Comparison of ENCODE assay signal across 13 cellular contexts in the genomic region with DNA sequence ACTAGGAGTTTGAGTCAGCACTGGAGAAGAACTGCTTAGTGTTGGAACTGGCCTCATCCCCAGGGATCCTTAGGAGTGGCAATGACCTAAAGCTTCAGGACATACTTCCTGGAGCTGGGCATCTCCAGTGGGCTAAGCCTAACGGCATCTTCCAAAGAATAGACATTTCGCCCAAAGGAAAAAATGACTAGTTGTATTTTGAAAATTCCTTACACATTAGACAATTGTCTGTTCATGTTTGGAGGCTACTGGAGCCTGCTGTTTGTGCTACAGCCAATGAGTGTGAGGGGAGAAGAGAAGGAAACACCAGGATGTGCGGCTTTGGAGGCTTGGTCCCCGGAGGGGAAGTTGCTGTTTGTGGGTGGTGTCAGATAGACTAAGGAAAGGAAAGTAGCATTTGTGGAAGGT.
DNase-seq lines count a peak whose midpoint lies in the region; ATAC-seq and TF ChIP-seq lines count a peak whose summit lies in the region.
"Had no signal": no experiment of that assay in that cellular context is flagged by ENCODE, and none has a peak within 500 bp of the region (broad histone marks: within the 10 kb centered on the region; RNA-seq: fewer than 3 reads in every experiment).

No MANE protein-coding gene starts in this region.

- H3K9ac ChIP-seq in PC-3 (ENCODE audit: low read length): no peak overlapping the region

- H3K36me3 ChIP-seq in A673 (ENCODE audit: insufficient read depth, low read length, poor library complexity, severe bottlenecking) (no peaks in the 10 kb centered on the region), PC-3 (ENCODE audit: low read depth, low read length) (no peaks in the 10 kb centered on the region)
- H3K36me3 ChIP-seq: thoracic aorta had no signal

- H3K27me3 ChIP-seq in A673 (replicated peaks; ENCODE audit: insufficient read depth, low read depth, low read length, poor library complexity) (no peaks in the 10 kb centered on the region), PC-3 (ENCODE audit: low read length) (peaks cover 12% of the 10 kb centered on the region; the same call in 1 of the 2 replicates)

- BruUV-seq in A673 (replicated peaks; lab: Mats Ljungman, UMichigan): no TSS peak
- BruUV-seq in PC-3 (replicated peaks; lab: Mats Ljungman, UMichigan): no TSS peak

- H3K9me3 ChIP-seq in A673 (ENCODE audit: low read depth, low read length, poor library complexity, severe bottlenecking) (no peaks in the 10 kb centered on the region), PC-3 (ENCODE audit: low read length) (no peaks in the 10 kb centered on the region)
- H3K9me3 ChIP-seq: thoracic aorta had no signal

- no peak overlapping the region for H3K4me2 ChIP-seq in PC-3 (ENCODE audit: low read length)

- H3K79me2 ChIP-seq in PC-3 (ENCODE audit: low read length): no peaks in the 10 kb centered on the region

- no peaks in the 10 kb centered on the region for H4K20me1 ChIP-seq in PC-3 (ENCODE audit: low read length)

- no peaks in the 10 kb centered on the region for H3F3A ChIP-seq in PC-3 (ENCODE audit: low read length, unreplicated experiment)

- intact Hi-C loops in A673 (cut with micrococcal nuclease; ENCODE audit: unreplicated experiment) (no loop called here), PC-3 (cut with micrococcal nuclease) (no loop called here)

- POLR2A ChIA-PET in A673 (lab: Charles Lee; ENCODE audit: low non-redundant PET): no interaction called here
- POLR2A ChIA-PET in PC-3 (lab: Charles Lee; ENCODE audit: unreplicated experiment): no interaction called here

- ATAC-seq in PC-3: no peak
- ATAC-seq: activated naive CD4-positive, alpha-beta T cell treated with anti-CD3 and anti-CD28 coated beads, Interleukin-2, amount 50 U/mL, for 72 hours had no signal

- H3K4me1 ChIP-seq in A673 (ENCODE audit: insufficient read depth, low read length, poor library complexity, severe bottlenecking): peaks cover 5% of the 10 kb centered on the region
- peaks cover 4% of the 10 kb centered on the region; the same call in 1 of the 2 replicates for H3K4me1 ChIP-seq in PC-3 (ENCODE audit: insufficient read depth, low read length)

- H3K27ac ChIP-seq in A673 (ENCODE audit: low read depth, low read length, poor library complexity, severe bottlenecking): no peak overlapping the region
- no peak overlapping the region for H3K27ac ChIP-seq in PC-3 (ENCODE audit: low read length)

- H3K4me3 ChIP-seq in A673 (ENCODE audit: low read depth, low read length, poor library complexity, severe bottlenecking): no peak overlapping the region
- no peak overlapping the region; the same call in 1 of the 2 replicates for H3K4me3 ChIP-seq in Jurkat, Clone E6-1 (ENCODE audit: low read length)
- no peak overlapping the region for H3K4me3 ChIP-seq in PC-3 (ENCODE audit: low read length)
- H3K4me3 ChIP-seq: thoracic aorta had no signal

- DNase-seq in A673 (ENCODE audit: low spot score) (peak; percentile 15), dedifferentiated amniotic fluid mesenchymal stem cell (ENCODE audit: extremely low spot score) (peak; percentile 88), medulla oblongata (ENCODE audit: extremely low spot score) (peak; percentile 46), occipital lobe (lab: John Stamatoyannopoulos, UW) (no peak), GDM1 (lab: John Stamatoyannopoulos, UW) (no peak), NCI-H1092 (lab: John Stamatoyannopoulos, UW) (no peak), PC-3 (no peak)
- peak; percentile 63 for DNase-seq in Jurkat, Clone E6-1 (ENCODE audit: low read depth, low spot score)
- DNase-seq: activated CD4-positive, alpha-beta T cell treated with anti-CD3 and anti-CD28 coated beads, Interleukin-2, amount 50 U/mL, for 48 hours; effector CD4-positive, alpha-beta T cell; NCI-H526 treated with DMSO at 0.1 percent for 48 hours had no signal

- H3K9me2 ChIP-seq in PC-3 (replicated peaks; ENCODE audit: low read length): no peaks in the 10 kb centered on the region

- TF ChIP-seq CTCF in A673 (conservative IDR thresholded peaks at IDR 0.05; ENCODE audit: low read depth, low read length): no peak
- TF ChIP-seq CTCF in PC-3 (conservative IDR thresholded peaks at IDR 0.05; ENCODE audit: low read depth, low read length): no peak

- CTCF ChIA-PET in A673 (lab: Charles Lee): no interaction called here
- CTCF ChIA-PET in PC-3 (lab: Charles Lee): no interaction called here

- no peak overlapping the region for H2AFZ ChIP-seq in PC-3 (ENCODE audit: low read length)

Comparison
In these comparisons a context has a peak if more than half of its experiments do, and no peak if none do; other contexts are left out.
1. DNase-seq: peak in A673 (single experiment), Jurkat, Clone E6-1 (single experiment), dedifferentiated amniotic fluid mesenchymal stem cell (single experiment) and medulla oblongata (single experiment); none in occipital lobe (single experiment), GDM1 (single experiment), NCI-H1092 (single experiment) and PC-3 (single experiment).